Comparison of ENCODE assay signal across 1 cellular context in the genomic region with DNA sequence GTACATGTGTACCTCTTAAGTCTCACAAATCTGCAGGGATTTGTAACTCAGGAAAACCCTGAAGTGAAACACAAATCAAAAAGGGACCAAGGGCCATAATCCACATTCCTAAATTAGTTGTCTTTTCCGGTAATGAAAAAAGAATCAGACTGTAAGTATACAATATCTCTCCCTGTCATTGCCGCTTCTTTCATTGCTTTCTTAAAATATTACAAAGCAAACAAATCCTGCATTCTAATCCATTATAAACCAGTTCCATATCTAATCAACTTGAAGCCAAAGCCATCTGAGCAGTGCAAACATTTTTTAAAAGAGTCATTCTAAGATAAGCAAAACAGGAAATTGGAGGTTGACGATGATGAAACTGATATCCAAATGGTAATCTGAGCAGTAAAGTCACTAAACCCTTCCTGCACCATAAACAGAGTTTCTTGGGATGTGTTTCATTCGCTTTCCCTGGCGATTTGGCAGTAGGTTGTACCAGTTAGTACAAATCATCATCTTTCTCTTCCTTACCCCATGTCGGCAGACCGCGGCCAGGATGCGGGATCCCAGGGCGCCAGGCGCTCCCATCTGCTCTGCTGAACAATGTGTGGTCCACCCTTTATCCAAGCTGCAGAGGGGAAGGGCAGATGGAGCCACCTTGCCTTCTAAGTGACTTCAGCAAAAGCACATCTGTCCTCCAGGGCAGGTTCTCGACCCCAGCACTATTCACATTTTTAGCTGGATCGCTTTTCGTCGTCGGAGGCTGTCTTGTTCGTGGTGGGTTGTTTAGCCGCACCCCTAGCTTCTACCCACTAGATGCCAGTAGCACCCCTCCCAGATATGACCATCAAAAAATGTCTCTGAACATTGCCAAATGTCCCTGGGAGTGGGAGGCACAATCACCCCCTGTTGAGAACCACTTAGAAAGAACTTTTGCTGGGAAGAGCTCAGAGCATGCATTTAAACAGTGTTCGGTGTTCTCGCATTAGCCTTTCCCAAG.
A peak's percentile ranks its signal among the peaks of the same experiment; 100 is the strongest.
TF ChIP-seq lines count a peak whose summit lies in the region.

No MANE protein-coding gene starts in this region.

TF ChIP-seq in HEK293, 187 proteins besides CTCF, POLR2A, EP300 and RAD21 (continued from another document):
- no peak for TF ChIP-seq ZNF398 (tag by site-specific recombination; IDR thresholded peaks at IDR 0.05)
- no peak for TF ChIP-seq SP7 (tag by site-specific recombination; IDR thresholded peaks at IDR 0.05)
- TF ChIP-seq, protein P1, sequence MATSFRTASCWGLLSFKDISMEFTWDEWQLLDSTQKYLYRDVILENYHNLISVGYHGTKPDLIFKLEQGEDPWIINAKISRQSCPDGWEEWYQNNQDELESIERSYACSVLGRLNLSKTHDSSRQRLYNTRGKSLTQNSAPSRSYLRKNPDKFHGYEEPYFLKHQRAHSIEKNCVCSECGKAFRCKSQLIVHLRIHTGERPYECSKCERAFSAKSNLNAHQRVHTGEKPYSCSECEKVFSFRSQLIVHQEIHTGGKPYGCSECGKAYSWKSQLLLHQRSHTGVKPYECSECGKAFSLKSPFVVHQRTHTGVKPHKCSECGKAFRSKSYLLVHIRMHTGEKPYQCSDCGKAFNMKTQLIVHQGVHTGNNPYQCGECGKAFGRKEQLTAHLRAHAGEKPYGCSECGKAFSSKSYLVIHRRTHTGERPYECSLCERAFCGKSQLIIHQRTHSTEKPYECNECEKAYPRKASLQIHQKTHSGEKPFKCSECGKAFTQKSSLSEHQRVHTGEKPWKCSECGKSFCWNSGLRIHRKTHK (tag by site-specific recombination; IDR thresholded peaks at IDR 0.05) = no peak
- no peak for TF ChIP-seq ZBTB20 (tag by site-specific recombination; IDR thresholded peaks at IDR 0.05)
- no peak for TF ChIP-seq BCL11B (tag by site-specific recombination; IDR thresholded peaks at IDR 0.05; ENCODE audit: low read depth)
- TF ChIP-seq IKZF3 (tag by site-specific recombination; IDR thresholded peaks at IDR 0.05) = no peak
- peak; percentile 50; the same call in 1 of the 2 replicates for TF ChIP-seq ZIC2 (tag by site-specific recombination; IDR thresholded peaks at IDR 0.05)
- no peak for TF ChIP-seq ZNF302 (tag by site-specific recombination; IDR thresholded peaks at IDR 0.05; ENCODE audit: low read depth)
- no peak for TF ChIP-seq ZBTB7A (tag by site-specific recombination; IDR thresholded peaks at IDR 0.05; ENCODE audit: low read depth)
- no peak for TF ChIP-seq ZNF248 (tag by site-specific recombination; IDR thresholded peaks at IDR 0.05)
- no peak for TF ChIP-seq ZNF37A (tag by site-specific recombination; IDR thresholded peaks at IDR 0.05)
- peak; percentile 33; the same call in 1 of the 2 replicates for TF ChIP-seq KLF10 (tag by site-specific recombination; IDR thresholded peaks at IDR 0.05)
- 0 out of 2 replicates have a peak, but pooled peaks have one; percentile 32 for TF ChIP-seq KLF16 (tag by site-specific recombination; IDR thresholded peaks at IDR 0.05)
- TF ChIP-seq ZNF202 (tag by site-specific recombination; IDR thresholded peaks at IDR 0.05; ENCODE audit: borderline replicate concordance) = no peak
- TF ChIP-seq ZNF341 (tag by site-specific recombination; IDR thresholded peaks at IDR 0.05; ENCODE audit: low read depth) = 0 out of 2 replicates have a peak, but pooled peaks have one; percentile 13
- no peak for TF ChIP-seq ZNF623 (tag by site-specific recombination; IDR thresholded peaks at IDR 0.05)
- no peak; the same call in 1 of the 2 replicates for TF ChIP-seq ZBTB8A (tag by site-specific recombination; IDR thresholded peaks at IDR 0.05)
- no peak for TF ChIP-seq ZNF837 (tag by site-specific recombination; IDR thresholded peaks at IDR 0.05)
- TF ChIP-seq ZNF211 (tag by site-specific recombination; IDR thresholded peaks at IDR 0.05; ENCODE audit: low read depth) = no peak
- TF ChIP-seq, protein P2, sequence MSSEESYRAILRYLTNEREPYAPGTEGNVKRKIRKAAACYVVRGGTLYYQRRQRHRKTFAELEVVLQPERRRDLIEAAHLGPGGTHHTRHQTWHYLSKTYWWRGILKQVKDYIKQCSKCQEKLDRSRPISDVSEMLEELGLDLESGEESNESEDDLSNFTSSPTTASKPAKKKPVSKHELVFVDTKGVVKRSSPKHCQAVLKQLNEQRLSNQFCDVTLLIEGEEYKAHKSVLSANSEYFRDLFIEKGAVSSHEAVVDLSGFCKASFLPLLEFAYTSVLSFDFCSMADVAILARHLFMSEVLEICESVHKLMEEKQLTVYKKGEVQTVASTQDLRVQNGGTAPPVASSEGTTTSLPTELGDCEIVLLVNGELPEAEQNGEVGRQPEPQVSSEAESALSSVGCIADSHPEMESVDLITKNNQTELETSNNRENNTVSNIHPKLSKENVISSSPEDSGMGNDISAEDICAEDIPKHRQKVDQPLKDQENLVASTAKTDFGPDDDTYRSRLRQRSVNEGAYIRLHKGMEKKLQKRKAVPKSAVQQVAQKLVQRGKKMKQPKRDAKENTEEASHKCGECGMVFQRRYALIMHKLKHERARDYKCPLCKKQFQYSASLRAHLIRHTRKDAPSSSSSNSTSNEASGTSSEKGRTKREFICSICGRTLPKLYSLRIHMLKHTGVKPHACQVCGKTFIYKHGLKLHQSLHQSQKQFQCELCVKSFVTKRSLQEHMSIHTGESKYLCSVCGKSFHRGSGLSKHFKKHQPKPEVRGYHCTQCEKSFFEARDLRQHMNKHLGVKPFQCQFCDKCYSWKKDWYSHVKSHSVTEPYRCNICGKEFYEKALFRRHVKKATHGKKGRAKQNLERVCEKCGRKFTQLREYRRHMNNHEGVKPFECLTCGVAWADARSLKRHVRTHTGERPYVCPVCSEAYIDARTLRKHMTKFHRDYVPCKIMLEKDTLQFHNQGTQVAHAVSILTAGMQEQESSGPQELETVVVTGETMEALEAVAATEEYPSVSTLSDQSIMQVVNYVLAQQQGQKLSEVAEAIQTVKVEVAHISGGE (tag by site-specific recombination; conservative IDR thresholded peaks at IDR 0.05; ENCODE audit: low read depth) = no peak
- TF ChIP-seq HOXA7 (CRISPR knock-in tag; IDR thresholded peaks at IDR 0.05; ENCODE audit: borderline replicate concordance) = no peak
- TF ChIP-seq ZBTB21 (tag by site-specific recombination; IDR thresholded peaks at IDR 0.05) = no peak
- no peak for TF ChIP-seq ZNF621 (tag by site-specific recombination; IDR thresholded peaks at IDR 0.05)
- no peak for TF ChIP-seq ZNF266 (tag by site-specific recombination; IDR thresholded peaks at IDR 0.05; ENCODE audit: low read depth)
- TF ChIP-seq ZFP41 (tag by site-specific recombination; IDR thresholded peaks at IDR 0.05; ENCODE audit: borderline replicate concordance) = no peak
- TF ChIP-seq KLF7 (tag by site-specific recombination; IDR thresholded peaks at IDR 0.05; ENCODE audit: borderline replicate concordance) = no peak
- TF ChIP-seq, protein P3, sequence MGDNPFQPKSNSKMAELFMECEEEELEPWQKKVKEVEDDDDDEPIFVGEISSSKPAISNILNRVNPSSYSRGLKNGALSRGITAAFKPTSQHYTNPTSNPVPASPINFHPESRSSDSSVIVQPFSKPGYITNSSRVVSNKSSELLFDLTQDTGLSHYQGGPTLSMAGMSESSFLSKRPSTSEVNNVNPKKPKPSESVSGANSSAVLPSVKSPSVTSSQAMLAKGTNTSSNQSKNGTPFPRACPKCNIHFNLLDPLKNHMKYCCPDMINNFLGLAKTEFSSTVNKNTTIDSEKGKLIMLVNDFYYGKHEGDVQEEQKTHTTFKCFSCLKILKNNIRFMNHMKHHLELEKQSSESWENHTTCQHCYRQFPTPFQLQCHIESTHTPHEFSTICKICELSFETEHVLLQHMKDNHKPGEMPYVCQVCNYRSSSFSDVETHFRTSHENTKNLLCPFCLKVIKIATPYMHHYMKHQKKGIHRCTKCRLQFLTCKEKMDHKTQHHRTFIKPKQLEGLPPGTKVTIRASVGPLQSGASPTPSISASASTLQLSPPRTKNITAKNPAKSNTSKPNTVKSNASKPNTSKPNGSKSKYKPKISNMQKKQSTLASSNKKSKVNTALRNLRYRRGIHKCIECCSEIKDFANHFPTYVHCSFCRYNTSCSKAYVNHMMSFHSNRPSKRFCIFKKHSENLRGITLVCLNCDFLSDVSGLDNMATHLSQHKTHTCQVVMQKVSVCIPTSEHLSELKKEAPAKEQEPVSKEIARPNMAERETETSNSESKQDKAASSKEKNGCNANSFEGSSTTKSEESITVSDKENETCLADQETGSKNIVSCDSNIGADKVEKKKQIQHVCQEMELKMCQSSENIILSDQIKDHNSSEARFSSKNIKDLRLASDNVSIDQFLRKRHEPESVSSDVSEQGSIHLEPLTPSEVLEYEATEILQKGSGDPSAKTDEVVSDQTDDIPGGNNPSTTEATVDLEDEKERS (tag by site-specific recombination; IDR thresholded peaks at IDR 0.05) = no peak
- no peak for TF ChIP-seq ZNF677 (tag by site-specific recombination; IDR thresholded peaks at IDR 0.05)
- TF ChIP-seq REPIN1 (tag by site-specific recombination; IDR thresholded peaks at IDR 0.05; ENCODE audit: low read depth) = no peak
- TF ChIP-seq ZNF18 (tag by site-specific recombination; IDR thresholded peaks at IDR 0.05) = no peak
- TF ChIP-seq, protein P4, sequence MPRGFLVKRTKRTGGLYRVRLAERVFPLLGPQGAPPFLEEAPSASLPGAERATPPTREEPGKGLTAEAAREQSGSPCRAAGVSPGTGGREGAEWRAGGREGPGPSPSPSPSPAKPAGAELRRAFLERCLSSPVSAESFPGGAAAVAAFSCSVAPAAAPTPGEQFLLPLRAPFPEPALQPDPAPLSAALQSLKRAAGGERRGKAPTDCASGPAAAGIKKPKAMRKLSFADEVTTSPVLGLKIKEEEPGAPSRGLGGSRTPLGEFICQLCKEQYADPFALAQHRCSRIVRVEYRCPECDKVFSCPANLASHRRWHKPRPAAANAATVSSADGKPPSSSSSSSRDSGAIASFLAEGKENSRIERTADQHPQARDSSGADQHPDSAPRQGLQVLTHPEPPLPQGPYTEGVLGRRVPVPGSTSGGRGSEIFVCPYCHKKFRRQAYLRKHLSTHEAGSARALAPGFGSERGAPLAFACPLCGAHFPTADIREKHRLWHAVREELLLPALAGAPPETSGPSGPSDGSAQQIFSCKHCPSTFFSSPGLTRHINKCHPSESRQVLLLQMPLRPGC (tag by site-specific recombination; IDR thresholded peaks at IDR 0.05) = no peak
- no peak for TF ChIP-seq ZNF660 (tag by site-specific recombination; IDR thresholded peaks at IDR 0.05)
